ENCODE assay signal across 16 cellular contexts in genomic region chr3:63279000-63279366, GRCh38. TPM values are rescaled to one million over a fixed set of nuclear protein-coding genes. Genes with fewer than 3 reads are reported as not detected.
DNase-seq lines count a peak whose midpoint lies in the region; ATAC-seq and TF ChIP-seq lines count a peak whose summit lies in the region.
"Had no signal": no experiment of that assay in that cellular context is flagged by ENCODE, and none has a peak within 500 bp of the region (broad histone marks: within the 10 kb centered on the region; RNA-seq: fewer than 3 reads in every experiment).

No MANE protein-coding gene starts in this region.

- ATAC-seq in HG02678 (IDR thresholded peaks at IDR 0.05; ENCODE audit: unreplicated experiment) = no peak
- ATAC-seq: K562, T-cell had no signal

- no peak overlapping the region for H3K27ac ChIP-seq in H9 (ENCODE audit: insufficient read length, low read depth, low read length)
- no peak overlapping the region for H3K27ac ChIP-seq in ectodermal cell (ENCODE audit: insufficient read depth, low read depth, low read length, poor library complexity, severe bottlenecking)
- H3K27ac ChIP-seq: vagina had no signal

- no peak overlapping the region for H2BK5ac ChIP-seq in H9 (ENCODE audit: insufficient read length, low read length)

- DNase-seq in AG08396 (ENCODE audit: low spot score) (peak; percentile 9), H9 (peak; percentile 38), NCI-H345 treated with DMSO at 0.1 percent for 48 hours (lab: John Stamatoyannopoulos, UW; ENCODE audit: unreplicated experiment) (no peak)
- no peak for DNase-seq in stimulated activated CD4-positive, alpha-beta T cell treated with anti-CD3 and anti-CD28 coated beads, Interleukin-4, amount 100 ng/mL, for 1 hour
- DNase-seq in activated CD4-positive, alpha-beta T cell treated with anti-CD3 and anti-CD28 coated beads, Interleukin-2, amount 10 ng/mL, durations not matched to agents 24 days and 14 days = no peak
- DNase-seq: activated CD4-positive, alpha-beta memory T cell treated with anti-CD3 and anti-CD28 coated beads for 36 hours; activated naive CD4-positive, alpha-beta T cell; erythroblast; NCI-H187; T-cell had no signal

- H2AFZ ChIP-seq in H9 (ENCODE audit: low read length) = no peak overlapping the region

- no peak overlapping the region for H2BK20ac ChIP-seq in H9 (ENCODE audit: low read depth, low read length, poor library complexity, severe bottlenecking)

- TF ChIP-seq CTCF in H9 (conservative IDR thresholded peaks at IDR 0.05) (no peak), nephron (IDR thresholded peaks at IDR 0.05; ENCODE audit: unreplicated experiment in 3 of 3) (no peak)

- H3K27ac Mint-ChIP-seq in H9 = no peak overlapping the region
- no peak overlapping the region for H3K27ac Mint-ChIP-seq in nephron
- no peak overlapping the region for H3K27ac Mint-ChIP-seq in activated CD4-positive, alpha-beta T cell treated with anti-CD3 and anti-CD28 coated beads, Interleukin-2, amount 10 ng/mL, durations not matched to agents 24 days and 14 days
- H3K27ac Mint-ChIP-seq: activated CD4-positive, alpha-beta memory T cell treated with anti-CD3 and anti-CD28 coated beads for 36 hours; T-cell had no signal

- H4K91ac ChIP-seq in H9 (ENCODE audit: insufficient read length, low read depth, low read length) = no peak overlapping the region

- peak overlapping the region; percentile 67 to 88 for H3K4me3 Mint-ChIP-seq in H9
- peak overlapping the region; percentile 55 to 76 (median 60) for H3K4me3 Mint-ChIP-seq in nephron
- no peak overlapping the region for H3K4me3 Mint-ChIP-seq in activated CD4-positive, alpha-beta T cell treated with anti-CD3 and anti-CD28 coated beads, Interleukin-2, amount 10 ng/mL, durations not matched to agents 24 days and 14 days
- H3K4me3 Mint-ChIP-seq: activated CD4-positive, alpha-beta memory T cell treated with anti-CD3 and anti-CD28 coated beads for 36 hours; T-cell had no signal

- H3K14ac ChIP-seq in H9 (ENCODE audit: insufficient read depth, low read length) = no peak overlapping the region

- H3K4me1 ChIP-seq in H9 (ENCODE audit: insufficient read depth, low read length) (peaks cover 4% of the 10 kb centered on the region; the same call in 1 of the 2 replicates), ectodermal cell (ENCODE audit: control insufficient read depth, insufficient read depth, low read length) (peaks cover 11% of the 10 kb centered on the region)
- H3K4me1 ChIP-seq: vagina had no signal

- no peak overlapping the region for H3K56ac ChIP-seq in H9 (ENCODE audit: insufficient read length, low read depth, low read length)

- no peak overlapping the region for H2BK120ac ChIP-seq in H9 (ENCODE audit: low read depth, low read length, poor library complexity, severe bottlenecking)

- H3K79me1 ChIP-seq in H9 (ENCODE audit: insufficient read depth, low read depth, low read length, poor library complexity, severe bottlenecking) = no peaks in the 10 kb centered on the region

- H3K4ac ChIP-seq in H9 (ENCODE audit: low read depth, low read length) = no peak overlapping the region

- H3K4me1 Mint-ChIP-seq in H9 (peaks cover 18 to 20% of the 10 kb centered on the region in 2 experiments), nephron (peaks cover 13% of the 10 kb centered on the region)
- H3K4me1 Mint-ChIP-seq in activated CD4-positive, alpha-beta T cell treated with anti-CD3 and anti-CD28 coated beads, Interleukin-2, amount 10 ng/mL, durations not matched to agents 24 days and 14 days = no peaks in the 10 kb centered on the region
- H3K4me1 Mint-ChIP-seq: T-cell had no signal

- H3K27me3 ChIP-seq in H9 (ENCODE audit: insufficient read depth, low read length) = peaks cover 20% of the 10 kb centered on the region
- peaks cover 63% of the 10 kb centered on the region for H3K27me3 ChIP-seq in ectodermal cell (ENCODE audit: control insufficient read depth, insufficient read depth, low read length, poor library complexity, severe bottlenecking)

- H4K5ac ChIP-seq in H9 (ENCODE audit: insufficient read length, low read depth, low read length) = no peak overlapping the region

- no peak overlapping the region for H3K23ac ChIP-seq in H9 (ENCODE audit: insufficient read length, low read depth, low read length)

- H3K23me2 ChIP-seq in H9 (ENCODE audit: insufficient read length, low read depth, low read length, poor library complexity, severe bottlenecking) = peaks cover 10% of the 10 kb centered on the region

- no peak overlapping the region for H3K9ac ChIP-seq in H9 (ENCODE audit: extremely low read depth, insufficient read length, low read length)

- no peak overlapping the region for H2AK5ac ChIP-seq in H9 (ENCODE audit: insufficient read length, low read length)

- H3K4me2 ChIP-seq in H9 (ENCODE audit: insufficient read depth, insufficient read length, low read length) = peak overlapping the region; percentile 75

- H4K20me1 ChIP-seq in H9 (ENCODE audit: control insufficient read depth, insufficient read depth, insufficient read length) = no peaks in the 10 kb centered on the region

- H3K4me3 ChIP-seq in ectodermal cell (ENCODE audit: insufficient read depth, low read depth, low read length) = peak overlapping the region; percentile 52
- H3K4me3 ChIP-seq: K562, vagina had no signal

- no peak overlapping the region for H3T11ph ChIP-seq in H9 (ENCODE audit: low read length)

- peaks cover 0 to 4% of the 10 kb centered on the region in 2 experiments; a peak in 2 of 5 replicates for H3K9me3 Mint-ChIP-seq in H9
- H3K9me3 Mint-ChIP-seq in nephron = no peaks in the 10 kb centered on the region
- no peaks in the 10 kb centered on the region for H3K9me3 Mint-ChIP-seq in activated CD4-positive, alpha-beta T cell treated with anti-CD3 and anti-CD28 coated beads, Interleukin-2, amount 10 ng/mL, durations not matched to agents 24 days and 14 days
- H3K9me3 Mint-ChIP-seq: activated CD4-positive, alpha-beta memory T cell treated with anti-CD3 and anti-CD28 coated beads for 36 hours had no signal

- H3K36me3 ChIP-seq in ectodermal cell (ENCODE audit: control insufficient read depth, insufficient read depth, low read length) = no peaks in the 10 kb centered on the region
- H3K36me3 ChIP-seq: vagina had no signal

- no peaks in the 10 kb centered on the region for H3K9me3 ChIP-seq in H9 (ENCODE audit: control insufficient read depth, low read depth, low read length)
- H3K9me3 ChIP-seq in ectodermal cell (ENCODE audit: control insufficient read depth, low read length) = no peaks in the 10 kb centered on the region
- H3K9me3 ChIP-seq: vagina had no signal

- H3K79me2 ChIP-seq in H9 (ENCODE audit: insufficient read depth, low read length) = no peaks in the 10 kb centered on the region

- intact Hi-C loops in activated CD4-positive, alpha-beta T cell treated with anti-CD3 and anti-CD28 coated beads, Interleukin-2, amount 10 ng/mL, durations not matched to agents 24 days and 14 days (cut with micrococcal nuclease) = no loop called here

- no peak overlapping the region for H4K8ac ChIP-seq in H9 (replicated peaks; ENCODE audit: insufficient read length, low read depth, low read length)

- H3K36me3 Mint-ChIP-seq in H9 (ENCODE audit: insufficient read depth in 1 of 3, low read depth in 3 of 3) (no peaks in the 10 kb centered on the region), nephron (ENCODE audit: low read depth) (no peaks in the 10 kb centered on the region)
- H3K36me3 Mint-ChIP-seq in activated CD4-positive, alpha-beta T cell treated with anti-CD3 and anti-CD28 coated beads, Interleukin-2, amount 10 ng/mL, durations not matched to agents 24 days and 14 days (ENCODE audit: low read depth) = no peaks in the 10 kb centered on the region
- H3K36me3 Mint-ChIP-seq: activated CD4-positive, alpha-beta memory T cell treated with anti-CD3 and anti-CD28 coated beads for 36 hours; T-cell had no signal

- H2BK15ac ChIP-seq in H9 (ENCODE audit: low read depth, low read length) = no peak overlapping the region

- H3K18ac ChIP-seq in H9 (ENCODE audit: insufficient read length, low read depth, low read length) = no peak overlapping the region

- no peak overlapping the region for H2BK12ac ChIP-seq in H9 (ENCODE audit: insufficient read length, low read depth, low read length)

- H3K27me3 Mint-ChIP-seq in H9 (ENCODE audit: low read depth) (peaks cover 61% of the 10 kb centered on the region), nephron (ENCODE audit: low read depth) (peaks cover 67% of the 10 kb centered on the region)
- peaks cover 27% of the 10 kb centered on the region for H3K27me3 Mint-ChIP-seq in activated CD4-positive, alpha-beta T cell treated with anti-CD3 and anti-CD28 coated beads, Interleukin-2, amount 10 ng/mL, durations not matched to agents 24 days and 14 days

- no CpG with 5 or more reads among the region's 16 CpGs for WGBS in H9 (ENCODE audit: extremely low coverage, insufficient read length, low lambda C conversion rate)
- 3% methylated on average over 16 of the region's 16 CpGs for WGBS in ectodermal cell, 2 experiments

RNA-seq across cellular contexts. Expression of gene SYNPR, which starts 0.9 kb away (rescaled TPM):
- 0.17 and 0.64 TPM in 2 replicates for total RNA-seq in H9 (2021)
- polyA plus RNA-seq in ectodermal cell (2013, experiment 1 of 4) = 0.87 TPM
- polyA plus RNA-seq in ectodermal cell (2013, experiment 2 of 4) = 0.37 TPM
- 0.48 TPM for polyA plus RNA-seq in ectodermal cell (2013, experiment 3 of 4)
- 0.28 TPM for polyA plus RNA-seq in ectodermal cell (2013, experiment 4 of 4)
- not detected in 2 replicates for total RNA-seq in activated CD4-positive, alpha-beta T cell treated with anti-CD3 and anti-CD28 coated beads, Interleukin-2, amount 10 ng/mL, durations not matched to agents 24 days and 14 days
- total RNA-seq: activated CD4-positive, alpha-beta memory T cell treated with anti-CD3 and anti-CD28 coated beads for 36 hours; K562; OCI-LY7; T-cell; vagina had no signal
- polyA plus RNA-seq: K562 had no signal

Comparison
In these comparisons a context has a peak if more than half of its experiments do, and no peak if none do; other contexts are left out.
1. DNase-seq: peak in AG08396 (single experiment) and H9 (single experiment); none in stimulated activated CD4-positive, alpha-beta T cell treated with anti-CD3 and anti-CD28 coated beads, Interleukin-4, amount 100 ng/mL, for 1 hour (single experiment), activated CD4-positive, alpha-beta T cell treated with anti-CD3 and anti-CD28 coated beads, Interleukin-2, amount 10 ng/mL, durations not matched to agents 24 days and 14 days (single experiment) and NCI-H345 treated with DMSO at 0.1 percent for 48 hours (single experiment).